ENCODE assay signal across 8 cellular contexts in the genomic region with DNA sequence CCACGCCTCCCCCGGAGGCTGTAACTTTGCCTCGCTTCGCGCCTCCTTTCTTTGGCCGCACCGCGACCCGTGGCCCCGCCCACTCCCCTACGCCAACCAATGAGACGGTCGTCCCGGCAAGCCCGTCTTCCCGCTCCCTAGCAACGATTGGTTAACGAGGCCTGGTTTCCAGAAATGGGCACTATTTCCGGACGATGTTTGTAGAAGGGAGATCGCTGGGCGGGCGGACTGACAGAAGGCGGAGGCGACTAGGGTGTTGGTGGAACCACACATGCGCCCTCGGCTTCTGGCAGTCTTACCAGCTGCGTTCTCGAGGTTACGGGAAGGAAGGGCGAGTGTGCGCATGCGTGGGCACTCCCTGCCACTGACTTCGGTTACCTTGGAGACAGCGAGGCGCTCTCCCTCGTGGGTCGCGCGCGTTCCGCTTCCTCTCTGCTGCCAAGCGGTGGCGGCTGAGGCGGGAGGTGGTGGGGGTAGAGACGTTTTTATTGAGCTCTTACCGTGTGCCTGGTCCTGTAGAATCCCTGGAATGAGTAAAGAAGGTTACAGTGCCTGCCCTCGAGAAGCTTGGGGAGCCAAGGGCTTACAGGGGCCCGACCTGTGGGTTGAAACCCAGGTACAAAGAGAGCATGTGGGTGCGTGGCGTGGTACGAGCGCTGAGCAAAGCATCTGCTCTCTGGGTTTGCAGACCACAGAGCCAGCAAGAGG. TPM values are rescaled to one million over a fixed set of nuclear protein-coding genes. Genes with fewer than 3 reads are reported as not detected.
A peak's percentile ranks its signal among the peaks of the same experiment; 100 is the strongest.
DNase-seq lines count a peak whose midpoint lies in the region; ATAC-seq and TF ChIP-seq lines count a peak whose summit lies in the region.

No MANE protein-coding gene starts in this region.

- H3K9ac ChIP-seq in MM.1S (ENCODE audit: low read length) (peak overlapping the region; percentile 73), neural cell (ENCODE audit: low read length) (peak overlapping the region; percentile 72)

- H3K27ac Mint-ChIP-seq in stimulated activated naive CD8-positive, alpha-beta T cell treated with anti-CD3 and anti-CD28 coated beads, Interleukin-15, amount 100 ng/mL, for 72 hours: peak overlapping the region; percentile 94 to 96

- peaks cover 84% of the 10 kb centered on the region for H3K4me1 Mint-ChIP-seq in stimulated activated naive CD8-positive, alpha-beta T cell treated with anti-CD3 and anti-CD28 coated beads, Interleukin-15, amount 100 ng/mL, for 72 hours

- peak overlapping the region; percentile 89 to 93 for H3K4me3 Mint-ChIP-seq in stimulated activated naive CD8-positive, alpha-beta T cell treated with anti-CD3 and anti-CD28 coated beads, Interleukin-15, amount 100 ng/mL, for 72 hours

- peak overlapping the region; percentile 72 for H3K4me3 ChIP-seq in MM.1S (ENCODE audit: low read length)
- H3K4me3 ChIP-seq in fibroblast of villous mesenchyme (ENCODE audit: low read depth, low read length): peak overlapping the region; percentile 59
- H3K4me3 ChIP-seq in neural cell (ENCODE audit: low read length): peak overlapping the region; percentile 86

- no peaks in the 10 kb centered on the region for H3K36me3 ChIP-seq in MM.1S (replicated peaks; ENCODE audit: insufficient read depth, low read length)
- H3K36me3 ChIP-seq in neural cell (ENCODE audit: insufficient read depth, low read length): no peaks in the 10 kb centered on the region

- peak; percentile 53 for TF ChIP-seq EP300 in neural cell (conservative IDR thresholded peaks at IDR 0.05; ENCODE audit: poor library complexity, severe bottlenecking)

- H3K4me2 ChIP-seq in MM.1S (ENCODE audit: low read depth, low read length): peak overlapping the region; percentile 81
- peak overlapping the region; percentile 63 for H3K4me2 ChIP-seq in neural cell (ENCODE audit: low read length)

- H4K20me1 ChIP-seq in MM.1S (ENCODE audit: insufficient read depth, low read length): no peaks in the 10 kb centered on the region
- H4K20me1 ChIP-seq in neural cell (ENCODE audit: insufficient read depth): no peaks in the 10 kb centered on the region

- H3K9me2 ChIP-seq in MM.1S (replicated peaks; ENCODE audit: insufficient read depth, low read length): no peaks in the 10 kb centered on the region
- no peaks in the 10 kb centered on the region for H3K9me2 ChIP-seq in neural cell (ENCODE audit: insufficient read depth, low read length)

- no peaks in the 10 kb centered on the region for H3K27me3 Mint-ChIP-seq in stimulated activated naive CD8-positive, alpha-beta T cell treated with anti-CD3 and anti-CD28 coated beads, Interleukin-15, amount 100 ng/mL, for 72 hours

- ATAC-seq in stimulated activated naive CD8-positive, alpha-beta T cell treated with anti-CD3 and anti-CD28 coated beads, Interleukin-15, amount 100 ng/mL, for 72 hours: peak; percentile 84

- peaks cover 51% of the 10 kb centered on the region for H3K4me1 ChIP-seq in MM.1S (ENCODE audit: low read length)

- H3K27ac ChIP-seq in MM.1S (ENCODE audit: low read length): peak overlapping the region; percentile 82
- H3K27ac ChIP-seq in neural cell (ENCODE audit: low read length): peak overlapping the region; percentile 87

- no peak for TF ChIP-seq CTCF in MM.1S (IDR thresholded peaks at IDR 0.05; ENCODE audit: low read length)
- TF ChIP-seq CTCF in fibroblast of villous mesenchyme (IDR thresholded peaks at IDR 0.05; ENCODE audit: insufficient read depth, low read depth, low read length): no peak
- TF ChIP-seq CTCF in neural cell (IDR thresholded peaks at IDR 0.05; ENCODE audit: poor library complexity, severe bottlenecking): peak; percentile 61

- H2AFZ ChIP-seq in MM.1S (ENCODE audit: low read length) (peak overlapping the region; percentile 66), neural cell (ENCODE audit: low read depth, low read length) (peak overlapping the region; percentile 67)

- H3K9me3 ChIP-seq in MM.1S (replicated peaks; ENCODE audit: insufficient read depth, low read length): no peaks in the 10 kb centered on the region
- H3K9me3 ChIP-seq in neural cell (ENCODE audit: low read length): no peaks in the 10 kb centered on the region

- DNase-seq in GDM1 (lab: John Stamatoyannopoulos, UW) (peak; percentile 100), HCEC 1CT (peak; percentile 100), MM.1S (peak; percentile 100), SHP77 treated with DMSO at 0.1 percent for 48 hours (lab: John Stamatoyannopoulos, UW) (peak; percentile 98), activated gamma-delta T cell treated with Interleukin-2 at 50 U/mL for 16 hours (peak; percentile 100), fibroblast of villous mesenchyme (ENCODE audit: low read depth) (peak; percentile 100)
- peak; percentile 100 for DNase-seq in stimulated activated naive CD8-positive, alpha-beta T cell treated with anti-CD3 and anti-CD28 coated beads, Interleukin-15, amount 100 ng/mL, for 72 hours

- H3K27me3 ChIP-seq in MM.1S (replicated peaks; ENCODE audit: insufficient read depth, low read length) (no peaks in the 10 kb centered on the region), neural cell (ENCODE audit: insufficient read depth, low read depth, low read length) (no peaks in the 10 kb centered on the region)

- H3K79me2 ChIP-seq in MM.1S (ENCODE audit: low read length): peaks cover 41% of the 10 kb centered on the region
- peaks cover 26% of the 10 kb centered on the region for H3K79me2 ChIP-seq in neural cell (replicated peaks; ENCODE audit: insufficient read depth, low read length)

- TF ChIP-seq RAD21 in neural cell (conservative IDR thresholded peaks at IDR 0.05): peak; percentile 60

- H3F3A ChIP-seq in MM.1S (ENCODE audit: insufficient read depth, low read length) (peaks cover 49% of the 10 kb centered on the region), neural cell (ENCODE audit: insufficient read depth, low read length, poor library complexity, severe bottlenecking) (no peaks in the 10 kb centered on the region)

- no peaks in the 10 kb centered on the region for H3K9me3 Mint-ChIP-seq in stimulated activated naive CD8-positive, alpha-beta T cell treated with anti-CD3 and anti-CD28 coated beads, Interleukin-15, amount 100 ng/mL, for 72 hours

TF ChIP-seq in neural cell, 6 proteins besides CTCF, POLR2A, EP300 and RAD21:
- TF ChIP-seq, protein P1, sequence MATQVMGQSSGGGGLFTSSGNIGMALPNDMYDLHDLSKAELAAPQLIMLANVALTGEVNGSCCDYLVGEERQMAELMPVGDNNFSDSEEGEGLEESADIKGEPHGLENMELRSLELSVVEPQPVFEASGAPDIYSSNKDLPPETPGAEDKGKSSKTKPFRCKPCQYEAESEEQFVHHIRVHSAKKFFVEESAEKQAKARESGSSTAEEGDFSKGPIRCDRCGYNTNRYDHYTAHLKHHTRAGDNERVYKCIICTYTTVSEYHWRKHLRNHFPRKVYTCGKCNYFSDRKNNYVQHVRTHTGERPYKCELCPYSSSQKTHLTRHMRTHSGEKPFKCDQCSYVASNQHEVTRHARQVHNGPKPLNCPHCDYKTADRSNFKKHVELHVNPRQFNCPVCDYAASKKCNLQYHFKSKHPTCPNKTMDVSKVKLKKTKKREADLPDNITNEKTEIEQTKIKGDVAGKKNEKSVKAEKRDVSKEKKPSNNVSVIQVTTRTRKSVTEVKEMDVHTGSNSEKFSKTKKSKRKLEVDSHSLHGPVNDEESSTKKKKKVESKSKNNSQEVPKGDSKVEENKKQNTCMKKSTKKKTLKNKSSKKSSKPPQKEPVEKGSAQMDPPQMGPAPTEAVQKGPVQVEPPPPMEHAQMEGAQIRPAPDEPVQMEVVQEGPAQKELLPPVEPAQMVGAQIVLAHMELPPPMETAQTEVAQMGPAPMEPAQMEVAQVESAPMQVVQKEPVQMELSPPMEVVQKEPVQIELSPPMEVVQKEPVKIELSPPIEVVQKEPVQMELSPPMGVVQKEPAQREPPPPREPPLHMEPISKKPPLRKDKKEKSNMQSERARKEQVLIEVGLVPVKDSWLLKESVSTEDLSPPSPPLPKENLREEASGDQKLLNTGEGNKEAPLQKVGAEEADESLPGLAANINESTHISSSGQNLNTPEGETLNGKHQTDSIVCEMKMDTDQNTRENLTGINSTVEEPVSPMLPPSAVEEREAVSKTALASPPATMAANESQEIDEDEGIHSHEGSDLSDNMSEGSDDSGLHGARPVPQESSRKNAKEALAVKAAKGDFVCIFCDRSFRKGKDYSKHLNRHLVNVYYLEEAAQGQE (IDR thresholded peaks at IDR 0.05; ENCODE audit: borderline replicate concordance): no peak
- TF ChIP-seq SMC3 (conservative IDR thresholded peaks at IDR 0.05; ENCODE audit: poor library complexity) (peak; percentile 64), POLR2AphosphoS5 (IDR thresholded peaks at IDR 0.05) (peak; percentile 88), MXI1 (conservative IDR thresholded peaks at IDR 0.05; ENCODE audit: poor library complexity, severe bottlenecking) (peak; percentile 99)

RNA-seq across cellular contexts. Expression of gene MAP3K14, which starts 0.4 kb away (rescaled TPM):
- total RNA-seq in fibroblast of villous mesenchyme: 1.6 and 1.7 TPM in 2 replicates
- polyA plus RNA-seq in neural cell: 6.6 and 6.7 TPM in 2 replicates
- 3.1 and 3.4 TPM in 2 replicates for polyA minus RNA-seq in neural cell

RNA-seq across cellular contexts. Expression of gene SPATA32, which starts 55.4 kb away (rescaled TPM):
- total RNA-seq in fibroblast of villous mesenchyme: under 0.01 TPM in 1 of 2 replicates, not detected in the other
- polyA plus RNA-seq in neural cell: not detected in 2 replicates
- polyA minus RNA-seq in neural cell: not detected in 2 replicates

Comparison
In these comparisons a context has a peak if more than half of its experiments do, and no peak if none do; other contexts are left out.
1. Peak in every context shown above with its lines: DNase-seq, ATAC-seq, H3K4me3 ChIP-seq and H3K27ac ChIP-seq.